8 cellular contexts compared by ENCODE assay signal in genomic region chr15:92077353-92078080, GRCh38.
DNase-seq lines count a peak whose midpoint lies in the region; ATAC-seq and TF ChIP-seq lines count a peak whose summit lies in the region.

No MANE protein-coding gene starts in this region.

- H3K36me3 ChIP-seq in DOHH2 (ENCODE audit: control insufficient read depth, low read length) (no peaks in the 10 kb centered on the region), SK-N-SH (replicated peaks in 1 of 2; ENCODE audit: control insufficient read depth in 1 of 2, insufficient read depth in 2 of 2, low read length in 1 of 2) (no peaks in the 10 kb centered on the region), heart left ventricle (no peaks in the 10 kb centered on the region)

- peak; percentile 44 for TF ChIP-seq CTCF in DOHH2 (IDR thresholded peaks at IDR 0.05; ENCODE audit: low read depth, low read length, poor library complexity, severe bottlenecking)
- peak; percentile 80 for TF ChIP-seq CTCF in SK-N-SH (IDR thresholded peaks at IDR 0.05)
- TF ChIP-seq CTCF in heart left ventricle (IDR thresholded peaks at IDR 0.05), result peak; percentile 61 to 89 (median 82)

- H3K79me2 ChIP-seq in DOHH2 (ENCODE audit: control insufficient read depth, low read length), result no peaks in the 10 kb centered on the region
- H3K79me2 ChIP-seq in SK-N-SH (ENCODE audit: insufficient read depth), result no peaks in the 10 kb centered on the region

- no peak overlapping the region for H3K9ac ChIP-seq in SK-N-SH

- H3K9me2 ChIP-seq in DOHH2 (replicated peaks; ENCODE audit: control insufficient read depth, low read length) (no peaks in the 10 kb centered on the region), SK-N-SH (no peaks in the 10 kb centered on the region)

- H3K9me3 ChIP-seq in DOHH2 (ENCODE audit: control insufficient read depth, insufficient read depth, low read length) (no peaks in the 10 kb centered on the region), SK-N-SH (no peaks in the 10 kb centered on the region), heart left ventricle (no peaks in the 10 kb centered on the region)

- no peak for TF ChIP-seq EP300 in SK-N-SH (IDR thresholded peaks at IDR 0.05; ENCODE audit: borderline replicate concordance in 1 of 2, low read depth in 1 of 2, low read length in 1 of 2)

- CTCF ChIA-PET in SK-N-SH (lab: Yijun Ruan, JAX), result interaction anchor here (0.6 to 9.5 kb wide), 51 partner anchors 9 to 1122 kb away, joined by 3 to 112 read pairs (median 5); partner anchors contain the start of gene SLCO3A1

- H3K27ac Mint-ChIP-seq in activated naive CD4-positive, alpha-beta T cell treated with anti-CD3 and anti-CD28 coated beads, Interleukin-2, amount 50 U/mL, for 72 hours, result no peak overlapping the region

- no peaks in the 10 kb centered on the region for H3K9me3 Mint-ChIP-seq in activated naive CD4-positive, alpha-beta T cell treated with anti-CD3 and anti-CD28 coated beads, Interleukin-2, amount 50 U/mL, for 72 hours

- DNase-seq in LoVo (ENCODE audit: low spot score) (peak; percentile 75), SK-N-SH (peak; percentile 74), heart left ventricle (peak; percentile 72 to 83 (median 81)), retina (peak; percentile 82)
- DNase-seq in activated naive CD4-positive, alpha-beta T cell treated with anti-CD3 and anti-CD28 coated beads, Interleukin-2, amount 50 U/mL, for 72 hours (ENCODE audit: low spot score in 2 of 2), result peak; percentile 67 to 68

- WGBS in SK-N-SH (ENCODE audit: low lambda C conversion rate), result 58% methylated on average over 9 of the region's 13 CpGs
- 55 to 60% (median 57%) methylated on average over 13 of the region's 13 CpGs for WGBS in heart left ventricle, 4 donors

- no peaks in the 10 kb centered on the region for H3K36me3 Mint-ChIP-seq in activated naive CD4-positive, alpha-beta T cell treated with anti-CD3 and anti-CD28 coated beads, Interleukin-2, amount 50 U/mL, for 72 hours

- H3K27ac ChIP-seq in DOHH2 (ENCODE audit: low read depth, low read length) (no peak overlapping the region), SK-N-SH (ENCODE audit: low read depth in 2 of 2, low read length in 1 of 2) (no peak overlapping the region), heart left ventricle (peak overlapping the region in 1 of 12 donors; percentile 10)

- H3F3A ChIP-seq in DOHH2 (ENCODE audit: control insufficient read depth, insufficient read depth) (no peaks in the 10 kb centered on the region), SK-N-SH (replicated peaks; ENCODE audit: insufficient read depth) (no peaks in the 10 kb centered on the region)

- intact Hi-C loops in heart left ventricle (cut with DNase I), result loop anchor here (1.0 to 10.0 kb wide), 13 partner anchors 53 to 775 kb away; partner anchors contain the start of gene SLCO3A1 (in 9 of the 10)

- POLR2A ChIA-PET in SK-N-SH (lab: Yijun Ruan, JAX), result no interaction called here

- H3K4me3 ChIP-seq in DOHH2 (ENCODE audit: low read length), result no peak overlapping the region
- H3K4me3 ChIP-seq in SK-N-SH (ENCODE audit: low read depth in 2 of 2, low read length in 1 of 2), result no peak overlapping the region; a peak in 1 of 4 replicates
- H3K4me3 ChIP-seq in heart left ventricle, result no peak overlapping the region

- no peak overlapping the region for H2AFZ ChIP-seq in SK-N-SH (ENCODE audit: low read depth)

- H4K20me1 ChIP-seq in DOHH2 (ENCODE audit: control insufficient read depth, insufficient read depth, low read depth, low read length) (peaks cover 19% of the 10 kb centered on the region; the same call in 1 of the 2 replicates), SK-N-SH (ENCODE audit: insufficient read depth) (no peaks in the 10 kb centered on the region)

- peaks cover 14% of the 10 kb centered on the region for H3K4me1 ChIP-seq in DOHH2 (ENCODE audit: control insufficient read depth, low read length)
- peaks cover 0 to 16% of the 10 kb centered on the region in 2 experiments; a peak in 2 of 4 replicates for H3K4me1 ChIP-seq in SK-N-SH (ENCODE audit: control insufficient read depth in 1 of 2, insufficient read depth in 2 of 2, low read depth in 1 of 2, low read length in 1 of 2)
- peaks cover 8 to 71% (median 57%) of the 10 kb centered on the region in 12 donors for H3K4me1 ChIP-seq in heart left ventricle

- TF ChIP-seq RAD21 in SK-N-SH (IDR thresholded peaks at IDR 0.05; ENCODE audit: low read length), result peak; percentile 94

- ATAC-seq in GM21529 (IDR thresholded peaks at IDR 0.05; ENCODE audit: unreplicated experiment) (peak; percentile 83), heart left ventricle (peak; percentile 63 to 82 (median 80)), HG02970 (IDR thresholded peaks at IDR 0.05; ENCODE audit: low FRiP score, unreplicated experiment) (no peak)
- peak; percentile 77 to 85 for ATAC-seq in activated naive CD4-positive, alpha-beta T cell treated with anti-CD3 and anti-CD28 coated beads, Interleukin-2, amount 50 U/mL, for 72 hours

- TF ChIP-seq POLR2A in heart left ventricle (IDR thresholded peaks at IDR 0.05), result no peak

- H3K4me2 ChIP-seq in DOHH2 (ENCODE audit: low read length) (no peak overlapping the region), SK-N-SH (no peak overlapping the region)

- no peaks in the 10 kb centered on the region for H3K27me3 ChIP-seq in DOHH2 (ENCODE audit: control insufficient read depth, low read length)
- no peaks in the 10 kb centered on the region for H3K27me3 ChIP-seq in SK-N-SH (ENCODE audit: insufficient read depth)
- H3K27me3 ChIP-seq in heart left ventricle, result no peaks in the 10 kb centered on the region

TF ChIP-seq in SK-N-SH, 30 proteins besides CTCF, POLR2A, EP300 and RAD21 (continues in another document):
- TF ChIP-seq FOXM1 (IDR thresholded peaks at IDR 0.05; ENCODE audit: low read depth) (no peak), FOSL2 (IDR thresholded peaks at IDR 0.05; ENCODE audit: borderline replicate concordance, low read depth) (no peak), USF1 (IDR thresholded peaks at IDR 0.05; ENCODE audit: borderline replicate concordance, low read depth) (no peak), NRF1 (IDR thresholded peaks at IDR 0.05; ENCODE audit: low read depth, low read length) (no peak), JUND (IDR thresholded peaks at IDR 0.05) (no peak), SIN3A (IDR thresholded peaks at IDR 0.05; ENCODE audit: borderline replicate concordance, low read depth, low read length) (no peak), YY1 (IDR thresholded peaks at IDR 0.05; ENCODE audit: low read depth) (peak; percentile 52; the same call in 1 of the 2 replicates)
- TF ChIP-seq, protein P1, sequence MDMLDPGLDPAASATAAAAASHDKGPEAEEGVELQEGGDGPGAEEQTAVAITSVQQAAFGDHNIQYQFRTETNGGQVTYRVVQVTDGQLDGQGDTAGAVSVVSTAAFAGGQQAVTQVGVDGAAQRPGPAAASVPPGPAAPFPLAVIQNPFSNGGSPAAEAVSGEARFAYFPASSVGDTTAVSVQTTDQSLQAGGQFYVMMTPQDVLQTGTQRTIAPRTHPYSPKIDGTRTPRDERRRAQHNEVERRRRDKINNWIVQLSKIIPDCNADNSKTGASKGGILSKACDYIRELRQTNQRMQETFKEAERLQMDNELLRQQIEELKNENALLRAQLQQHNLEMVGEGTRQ (IDR thresholded peaks at IDR 0.05; ENCODE audit: borderline replicate concordance, low read depth, low read length), result no peak
- TF ChIP-seq, protein P2, sequence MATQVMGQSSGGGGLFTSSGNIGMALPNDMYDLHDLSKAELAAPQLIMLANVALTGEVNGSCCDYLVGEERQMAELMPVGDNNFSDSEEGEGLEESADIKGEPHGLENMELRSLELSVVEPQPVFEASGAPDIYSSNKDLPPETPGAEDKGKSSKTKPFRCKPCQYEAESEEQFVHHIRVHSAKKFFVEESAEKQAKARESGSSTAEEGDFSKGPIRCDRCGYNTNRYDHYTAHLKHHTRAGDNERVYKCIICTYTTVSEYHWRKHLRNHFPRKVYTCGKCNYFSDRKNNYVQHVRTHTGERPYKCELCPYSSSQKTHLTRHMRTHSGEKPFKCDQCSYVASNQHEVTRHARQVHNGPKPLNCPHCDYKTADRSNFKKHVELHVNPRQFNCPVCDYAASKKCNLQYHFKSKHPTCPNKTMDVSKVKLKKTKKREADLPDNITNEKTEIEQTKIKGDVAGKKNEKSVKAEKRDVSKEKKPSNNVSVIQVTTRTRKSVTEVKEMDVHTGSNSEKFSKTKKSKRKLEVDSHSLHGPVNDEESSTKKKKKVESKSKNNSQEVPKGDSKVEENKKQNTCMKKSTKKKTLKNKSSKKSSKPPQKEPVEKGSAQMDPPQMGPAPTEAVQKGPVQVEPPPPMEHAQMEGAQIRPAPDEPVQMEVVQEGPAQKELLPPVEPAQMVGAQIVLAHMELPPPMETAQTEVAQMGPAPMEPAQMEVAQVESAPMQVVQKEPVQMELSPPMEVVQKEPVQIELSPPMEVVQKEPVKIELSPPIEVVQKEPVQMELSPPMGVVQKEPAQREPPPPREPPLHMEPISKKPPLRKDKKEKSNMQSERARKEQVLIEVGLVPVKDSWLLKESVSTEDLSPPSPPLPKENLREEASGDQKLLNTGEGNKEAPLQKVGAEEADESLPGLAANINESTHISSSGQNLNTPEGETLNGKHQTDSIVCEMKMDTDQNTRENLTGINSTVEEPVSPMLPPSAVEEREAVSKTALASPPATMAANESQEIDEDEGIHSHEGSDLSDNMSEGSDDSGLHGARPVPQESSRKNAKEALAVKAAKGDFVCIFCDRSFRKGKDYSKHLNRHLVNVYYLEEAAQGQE (IDR thresholded peaks at IDR 0.05; ENCODE audit: low read depth, low read length), result no peak
- TF ChIP-seq, protein P3, sequence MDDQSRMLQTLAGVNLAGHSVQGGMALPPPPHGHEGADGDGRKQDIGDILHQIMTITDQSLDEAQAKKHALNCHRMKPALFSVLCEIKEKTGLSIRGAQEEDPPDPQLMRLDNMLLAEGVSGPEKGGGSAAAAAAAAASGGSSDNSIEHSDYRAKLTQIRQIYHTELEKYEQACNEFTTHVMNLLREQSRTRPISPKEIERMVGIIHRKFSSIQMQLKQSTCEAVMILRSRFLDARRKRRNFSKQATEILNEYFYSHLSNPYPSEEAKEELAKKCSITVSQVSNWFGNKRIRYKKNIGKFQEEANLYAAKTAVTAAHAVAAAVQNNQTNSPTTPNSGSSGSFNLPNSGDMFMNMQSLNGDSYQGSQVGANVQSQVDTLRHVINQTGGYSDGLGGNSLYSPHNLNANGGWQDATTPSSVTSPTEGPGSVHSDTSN (IDR thresholded peaks at IDR 0.05), result no peak
